In genomic region chr1:162497723-162498441, GRCh38 we compare ENCODE assay signal across 8 cellular contexts. TPM values are rescaled to one million over a fixed set of nuclear protein-coding genes. Genes with fewer than 3 reads are reported as not detected.
A peak's percentile ranks its signal among the peaks of the same experiment; 100 is the strongest.
DNase-seq lines count a peak whose midpoint lies in the region; ATAC-seq and TF ChIP-seq lines count a peak whose summit lies in the region.

Gene UHMK1 (plus strand): TSS chr1:162497818. CDS start chr1:162498001, 183 bp downstream.

- peak; percentile 98 for ATAC-seq in GM21723 (IDR thresholded peaks at IDR 0.05; ENCODE audit: unreplicated experiment)

- peak; percentile 74 for TF ChIP-seq POLR2A in erythroblast (IDR thresholded peaks at IDR 0.05; ENCODE audit: low read length)

- peak within 1 kb of the TSS; percentile 98 for H3K4me3 ChIP-seq in mucosa of rectum (ENCODE audit: low read length in 2 of 2)

- in situ Hi-C loops in KBM-7 (cut with MboI; ENCODE audit: low pct_unique_long_range_greater_than_20kb, low sequenced_read_pairs) = no loop called here

- DNase-seq in DMS53 (lab: John Stamatoyannopoulos, UW) (peak; percentile 96), KBM-7 (peak; percentile 90), erythroblast (lab: John Stamatoyannopoulos, UW) (peak; percentile 95)
- peak; percentile 85 for DNase-seq in activated T-cell treated with anti-CD3 and anti-CD28 coated beads, Interleukin-2, amount 50 U/mL, for 1 hour
- peak; percentile 78 to 83 for DNase-seq in stimulated activated CD8-positive, alpha-beta memory T cell treated with anti-CD3 and anti-CD28 coated beads, Interleukin-4, amount 100 ng/mL, for 4 hours (ENCODE audit: low read depth in 2 of 2, low spot score in 1 of 2)

- H3K27me3 ChIP-seq in mucosa of rectum (ENCODE audit: control insufficient read depth in 2 of 2, insufficient read depth in 2 of 2, low read length in 2 of 2) = no peaks in the 10 kb centered on the region

- H3K9ac ChIP-seq in mucosa of rectum (ENCODE audit: low read depth in 1 of 2, low read length in 2 of 2) = peak within 1 kb of the TSS; percentile 94 to 99

- no peaks in the 10 kb centered on the region for H3K9me3 ChIP-seq in mucosa of rectum (ENCODE audit: control insufficient read depth in 2 of 2, low read length in 2 of 2)

- H3K4me1 ChIP-seq in mucosa of rectum (ENCODE audit: control insufficient read depth in 2 of 2, insufficient read depth in 2 of 2, low read length in 2 of 2) = peaks cover 10 to 13% of the 10 kb centered on the region in 2 donors

- peak within 1 kb of the TSS; percentile 88 to 89 for H3K27ac ChIP-seq in mucosa of rectum (ENCODE audit: low read depth in 2 of 2, low read length in 2 of 2)

- H3K36me3 ChIP-seq in mucosa of rectum (ENCODE audit: control insufficient read depth in 2 of 2, insufficient read depth in 2 of 2, low read length in 2 of 2) = peaks cover 22% of the 10 kb centered on the region in 2 donors

TF ChIP-seq in PFSK-1, 5 proteins besides CTCF, POLR2A, EP300 and RAD21:
- TF ChIP-seq TAF1 (IDR thresholded peaks at IDR 0.05; ENCODE audit: borderline replicate concordance, insufficient read depth, low read length) (peak; percentile 98), FOXP2 (optimal IDR thresholded peaks at IDR 0.05; ENCODE audit: borderline replicate concordance, extremely low read depth, extremely low read length, insufficient read depth) (no peak), REST (IDR thresholded peaks at IDR 0.05; ENCODE audit: insufficient read depth in 1 of 2, low read depth in 2 of 2, low read length in 2 of 2) (peak in 1 of 2 experiments; percentile 44; a peak in 1 of 4 replicates), POLR2AphosphoS5 (IDR thresholded peaks at IDR 0.05; ENCODE audit: low read depth, low read length) (peak; percentile 86), SIN3A (IDR thresholded peaks at IDR 0.05; ENCODE audit: borderline replicate concordance, insufficient read depth, low read length) (0 out of 2 replicates have a peak, but pooled peaks have one; percentile 1)

RNA-seq across cellular contexts. Expression of gene UHMK1, which starts in this region (rescaled TPM):
- polyA plus RNA-seq in PFSK-1 (2012; ENCODE audit: insufficient read length, low read depth) = 5.2 TPM

Comparison
In these comparisons a context has a peak if more than half of its experiments do, and no peak if none do; other contexts are left out.
1. Peak in every context shown above with its lines: DNase-seq, ATAC-seq, H3K4me3 ChIP-seq and H3K27ac ChIP-seq.